ENCODE assay signal across 9 cellular contexts in genomic region chr22:37626144-37626543, GRCh38. TPM values are rescaled to one million over a fixed set of nuclear protein-coding genes. Genes with fewer than 3 reads are reported as not detected.
DNase-seq lines count a peak whose midpoint lies in the region; ATAC-seq lines count a peak whose summit lies in the region.
"Had no signal": no experiment of that assay in that cellular context is flagged by ENCODE, and none has a peak within 500 bp of the region (broad histone marks: within the 10 kb centered on the region; RNA-seq: fewer than 3 reads in every experiment).

No MANE protein-coding gene starts in this region.

- ATAC-seq in central memory CD8-positive, alpha-beta T cell (replicated peaks; ENCODE audit: extremely low read depth, poor library complexity, severe bottlenecking), result no peak
- no peak for ATAC-seq in naive thymus-derived CD8-positive, alpha-beta T cell
- ATAC-seq in HG03097 (IDR thresholded peaks at IDR 0.05; ENCODE audit: low FRiP score, unreplicated experiment) (no peak), GM18520 (IDR thresholded peaks at IDR 0.05; ENCODE audit: unreplicated experiment) (no peak)

- H3K4me1 Mint-ChIP-seq in central memory CD8-positive, alpha-beta T cell, result peaks cover 48% of the 10 kb centered on the region
- peaks cover 27 to 67% (median 65%) of the 10 kb centered on the region in 4 donors for H3K4me1 Mint-ChIP-seq in naive thymus-derived CD8-positive, alpha-beta T cell

- H3K4me3 Mint-ChIP-seq in central memory CD8-positive, alpha-beta T cell, result peak overlapping the region; percentile 70
- H3K4me3 Mint-ChIP-seq in naive thymus-derived CD8-positive, alpha-beta T cell, result peak overlapping the region in 8 of 10 donors; percentile 20 to 87 (median 52)

- H3K36me3 Mint-ChIP-seq in central memory CD8-positive, alpha-beta T cell (ENCODE audit: insufficient read depth), result peaks cover 8% of the 10 kb centered on the region
- peaks cover 0 to 7% (median 2%) of the 10 kb centered on the region in 3 donors for H3K36me3 Mint-ChIP-seq in naive thymus-derived CD8-positive, alpha-beta T cell

- POLR2A ChIA-PET in naive thymus-derived CD8-positive, alpha-beta T cell (lab: Charles Lee), result interaction anchor here (0.8 to 64.1 kb wide), 6 partner anchors 8 to 275 kb away, joined by 3 to 2283 read pairs (median 4); partner anchors contain the start of genes GGA1, LGALS1, NOL12 and PDXP

- peak overlapping the region; percentile 57 for H3K27ac Mint-ChIP-seq in central memory CD8-positive, alpha-beta T cell (ENCODE audit: low read depth)
- peak overlapping the region; percentile 89 to 98 (median 94) for H3K27ac Mint-ChIP-seq in naive thymus-derived CD8-positive, alpha-beta T cell

- DNase-seq in Daoy (ENCODE audit: low read depth) (peak; percentile 75), NCI-H1048 (lab: John Stamatoyannopoulos, UW) (no peak)
- DNase-seq in central memory CD8-positive, alpha-beta T cell (ENCODE audit: low spot score in 2 of 2), result no peak
- no peak for DNase-seq in naive thymus-derived CD8-positive, alpha-beta T cell
- DNase-seq: GDM1, mesendoderm, NCI-H2171 treated with DMSO at 0.1 percent for 48 hours had no signal

- no peaks in the 10 kb centered on the region for H3K9me3 Mint-ChIP-seq in central memory CD8-positive, alpha-beta T cell
- H3K9me3 Mint-ChIP-seq in naive thymus-derived CD8-positive, alpha-beta T cell, result no peaks in the 10 kb centered on the region

- no peaks in the 10 kb centered on the region for H3K27me3 Mint-ChIP-seq in central memory CD8-positive, alpha-beta T cell
- no peaks in the 10 kb centered on the region for H3K27me3 Mint-ChIP-seq in naive thymus-derived CD8-positive, alpha-beta T cell

RNA-seq across cellular contexts. Expression of gene SH3BP1, which starts 13.3 kb away (rescaled TPM):
- total RNA-seq in Daoy (2014; rRNA removed; shearing (Covaris generic)), result 3.4 and 5.7 TPM in 2 replicates
- total RNA-seq in naive thymus-derived CD8-positive, alpha-beta T cell, result 10 to 100 TPM; 77.9 to 79.0 TPM
- 10 to 100 TPM; 16.9 to 26.5 (median 25.6) TPM for polyA plus RNA-seq in naive thymus-derived CD8-positive, alpha-beta T cell

RNA-seq across cellular contexts. Expression of gene GGA1, which starts 17.5 kb away (rescaled TPM):
- 23.2 and 34.7 TPM in 2 replicates for total RNA-seq in Daoy (2014; rRNA removed; shearing (Covaris generic))
- total RNA-seq in naive thymus-derived CD8-positive, alpha-beta T cell, result 100 to 1,000 TPM; 103 to 110 TPM
- polyA plus RNA-seq in naive thymus-derived CD8-positive, alpha-beta T cell, result 10 to 100 TPM; 20.3 to 24.5 (median 22.6) TPM

RNA-seq across cellular contexts. Expression of gene PDXP, which starts 32.4 kb away (rescaled TPM):
- total RNA-seq in Daoy (2014; rRNA removed; shearing (Covaris generic)), result 29.2 and 32.0 TPM in 2 replicates
- total RNA-seq in naive thymus-derived CD8-positive, alpha-beta T cell, result 1 to 10 TPM; 4.3 to 5.9 TPM
- 1 to 10 TPM; 1.7 to 9.6 (median 5.8) TPM for polyA plus RNA-seq in naive thymus-derived CD8-positive, alpha-beta T cell

RNA-seq across cellular contexts. Expression of gene LGALS2, which starts 46.3 kb away (rescaled TPM):
- total RNA-seq in Daoy (2014; rRNA removed; shearing (Covaris generic)), result not detected in 2 replicates
- total RNA-seq in naive thymus-derived CD8-positive, alpha-beta T cell, result not detected
- not detected for polyA plus RNA-seq in naive thymus-derived CD8-positive, alpha-beta T cell

RNA-seq across cellular contexts. Expression of gene LGALS1, which starts 49.3 kb away (rescaled TPM):
- 3,366 and 4,590 TPM in 2 replicates for total RNA-seq in Daoy (2014; rRNA removed; shearing (Covaris generic))
- total RNA-seq in naive thymus-derived CD8-positive, alpha-beta T cell, result 10 to 100 TPM; 14.3 to 16.8 TPM
- polyA plus RNA-seq in naive thymus-derived CD8-positive, alpha-beta T cell, result 100 to 1,000 TPM in 1 of 3 donors, 10 to 100 TPM in 2; 19.6 to 122 (median 34.8) TPM

Comparison
In these comparisons a context has a peak if more than half of its experiments do, and no peak if none do; other contexts are left out.
1. RNA of gene SH3BP1, which starts 13.3 kb away (total RNA-seq): 77.9 to 79.0 TPM in naive thymus-derived CD8-positive, alpha-beta T cell; 3.4 to 5.7 TPM in Daoy; every median in the first group is over 10 times any median in the second.